In the genomic region with DNA sequence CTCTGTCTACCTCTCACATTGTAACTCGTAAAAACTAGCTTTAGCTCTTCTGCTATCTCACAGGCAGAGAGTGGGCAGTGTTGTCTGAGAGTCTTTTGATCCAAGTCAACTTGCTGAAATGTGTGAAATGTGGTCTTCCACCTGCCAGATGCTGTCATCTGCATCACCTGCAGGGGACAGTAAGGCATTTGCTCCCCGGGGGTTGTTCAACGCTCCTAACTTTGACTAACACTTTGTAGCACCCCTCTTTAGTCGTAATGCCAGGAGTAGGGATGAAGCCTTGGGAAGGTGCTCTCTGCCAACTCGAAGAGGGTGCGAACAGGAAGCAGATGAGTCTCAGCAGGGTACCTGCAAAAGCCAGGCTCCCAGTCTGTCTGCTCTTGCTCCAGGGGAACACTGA, we compare ENCODE assay signal across 1 cellular context.
TF ChIP-seq lines count a peak whose summit lies in the region.

No MANE protein-coding gene starts in this region.

TF ChIP-seq in HepG2, 621 proteins besides CTCF, POLR2A, EP300 and RAD21:
- TF ChIP-seq, protein P1, sequence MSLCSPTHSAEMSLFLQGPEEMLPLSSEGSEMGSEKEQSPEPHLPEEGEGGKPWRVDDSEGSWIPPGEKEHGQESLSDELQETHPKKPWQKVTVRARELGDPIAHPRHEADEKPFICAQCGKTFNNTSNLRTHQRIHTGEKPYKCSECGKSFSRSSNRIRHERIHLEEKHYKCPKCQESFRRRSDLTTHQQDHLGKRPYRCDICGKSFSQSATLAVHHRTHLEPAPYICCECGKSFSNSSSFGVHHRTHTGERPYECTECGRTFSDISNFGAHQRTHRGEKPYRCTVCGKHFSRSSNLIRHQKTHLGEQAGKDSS (CRISPR knock-in tag; IDR thresholded peaks at IDR 0.05; ENCODE audit: borderline replicate concordance, low read depth): no peak
- TF ChIP-seq YEATS2 (CRISPR knock-in tag; IDR thresholded peaks at IDR 0.05; ENCODE audit: borderline replicate concordance): no peak
- TF ChIP-seq ZNF546 (CRISPR knock-in tag; conservative IDR thresholded peaks at IDR 0.05): no peak
- TF ChIP-seq NRL (CRISPR knock-in tag; IDR thresholded peaks at IDR 0.05; ENCODE audit: borderline replicate concordance): no peak
- TF ChIP-seq KLF16 (CRISPR knock-in tag; IDR thresholded peaks at IDR 0.05): no peak
- TF ChIP-seq ZNF629 (CRISPR knock-in tag; conservative IDR thresholded peaks at IDR 0.05): no peak
- no peak for TF ChIP-seq ZNF333 (CRISPR knock-in tag; IDR thresholded peaks at IDR 0.05; ENCODE audit: borderline replicate concordance)
- TF ChIP-seq SIX4 (CRISPR knock-in tag; IDR thresholded peaks at IDR 0.05): no peak
- no peak for TF ChIP-seq MED13 (CRISPR knock-in tag; IDR thresholded peaks at IDR 0.05)
